Comparison of ENCODE assay signal across 1 cellular context in the genomic region with DNA sequence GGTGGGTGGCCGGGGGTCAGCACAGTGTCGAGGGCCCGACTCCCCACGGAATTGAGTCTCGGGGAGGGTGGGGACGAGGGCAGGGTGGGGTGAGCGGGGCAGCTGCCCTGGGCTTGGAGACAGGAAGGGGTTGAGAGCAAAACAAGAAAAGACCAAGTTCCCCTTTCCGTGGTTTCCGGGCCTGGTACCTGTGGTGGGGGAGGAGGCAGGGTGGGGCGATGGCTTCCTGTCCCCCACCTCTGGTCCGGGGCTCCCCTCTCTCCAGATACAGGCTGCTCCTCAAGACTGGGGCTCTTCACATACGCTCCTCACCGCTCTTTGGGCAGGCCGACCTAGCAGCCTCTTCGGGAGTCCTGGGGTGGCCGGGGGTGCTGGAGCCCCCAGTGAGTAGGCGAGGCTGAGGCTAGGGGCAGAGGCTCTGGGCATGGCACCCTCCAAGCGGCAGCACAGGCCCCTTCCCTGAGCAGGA.
A peak's percentile ranks its signal among the peaks of the same experiment; 100 is the strongest.
TF ChIP-seq lines count a peak whose summit lies in the region.

No MANE protein-coding gene starts in this region.

TF ChIP-seq in HEK293, 187 proteins besides CTCF, POLR2A, EP300 and RAD21 (continued from another document):
- TF ChIP-seq KLF1 (tag by site-specific recombination; IDR thresholded peaks at IDR 0.05) = 0 out of 2 replicates have a peak, but pooled peaks have one; percentile 8
- TF ChIP-seq GLIS2 (tag by site-specific recombination; IDR thresholded peaks at IDR 0.05) = peak; percentile 31; the same call in 1 of the 2 replicates
- TF ChIP-seq ZNF138 (tag by site-specific recombination; IDR thresholded peaks at IDR 0.05; ENCODE audit: borderline replicate concordance) = no peak
